ENCODE assay signal across 10 cellular contexts in genomic region chr14:81256289-81256960, GRCh38. TPM values are rescaled to one million over a fixed set of nuclear protein-coding genes. Genes with fewer than 3 reads are reported as not detected.
DNase-seq lines count a peak whose midpoint lies in the region; ATAC-seq lines count a peak whose summit lies in the region.
"Had no signal": no experiment of that assay in that cellular context is flagged by ENCODE, and none has a peak within 500 bp of the region (broad histone marks: within the 10 kb centered on the region; RNA-seq: fewer than 3 reads in every experiment).

No MANE protein-coding gene starts in this region.

- no peaks in the 10 kb centered on the region for H3K27me3 ChIP-seq in naive thymus-derived CD4-positive, alpha-beta T cell (ENCODE audit: control insufficient read depth in 2 of 2, insufficient read depth in 2 of 2, low read length in 2 of 2)

- no peaks in the 10 kb centered on the region for H3K36me3 ChIP-seq in naive thymus-derived CD4-positive, alpha-beta T cell (ENCODE audit: control insufficient read depth in 2 of 3, insufficient read depth in 3 of 3, low read length in 3 of 3)

- H3K4me1 ChIP-seq in naive thymus-derived CD4-positive, alpha-beta T cell (ENCODE audit: control insufficient read depth in 2 of 2, insufficient read depth in 2 of 2, low read length in 2 of 2) = no peaks in the 10 kb centered on the region

- intact Hi-C loops in naive thymus-derived CD4-positive, alpha-beta T cell (cut with micrococcal nuclease) = no loop called here

- no peak overlapping the region for H3K27ac Mint-ChIP-seq in naive thymus-derived CD4-positive, alpha-beta T cell
- H3K27ac Mint-ChIP-seq in T-cell = no peak overlapping the region

- H3K4me1 Mint-ChIP-seq in naive thymus-derived CD4-positive, alpha-beta T cell = peaks cover 0 to 3% (median 0%) of the 10 kb centered on the region in 7 donors
- no peaks in the 10 kb centered on the region for H3K4me1 Mint-ChIP-seq in T-cell

- POLR2A ChIA-PET in naive thymus-derived CD4-positive, alpha-beta T cell (lab: Charles Lee) = no interaction called here
- POLR2A ChIA-PET in T-cell (lab: Charles Lee) = no interaction called here

- H3K27me3 Mint-ChIP-seq in naive thymus-derived CD4-positive, alpha-beta T cell = peaks cover 0 to 23% (median 5%) of the 10 kb centered on the region in 5 donors
- H3K27me3 Mint-ChIP-seq in T-cell = peaks cover 10 to 27% of the 10 kb centered on the region in 2 donors

- DNase-seq in MV-4-11 (lab: John Stamatoyannopoulos, UW) (peak; percentile 69), D341Med (ENCODE audit: low spot score) (no peak), NCI-H1417 (lab: John Stamatoyannopoulos, UW) (no peak), hippocampal formation (lab: John Stamatoyannopoulos, UW) (no peak), T-cell (no peak)
- no peak for DNase-seq in naive thymus-derived CD4-positive, alpha-beta T cell
- DNase-seq: activated gamma-delta T cell treated with Interleukin-2 at 50 U/mL for 16 hours had no signal

- H3K36me3 Mint-ChIP-seq in naive thymus-derived CD4-positive, alpha-beta T cell = no peaks in the 10 kb centered on the region
- no peaks in the 10 kb centered on the region for H3K36me3 Mint-ChIP-seq in T-cell

- H3K4me3 Mint-ChIP-seq in naive thymus-derived CD4-positive, alpha-beta T cell = no peak overlapping the region
- H3K4me3 Mint-ChIP-seq in T-cell = no peak overlapping the region

- H3K9me3 ChIP-seq in naive thymus-derived CD4-positive, alpha-beta T cell (ENCODE audit: control insufficient read depth in 2 of 3, low read length in 3 of 3) = no peaks in the 10 kb centered on the region

- peak; percentile 79 for ATAC-seq in GM18858 (IDR thresholded peaks at IDR 0.05; ENCODE audit: unreplicated experiment)
- peak; percentile 45 for ATAC-seq in HG02588 (IDR thresholded peaks at IDR 0.05; ENCODE audit: unreplicated experiment)
- ATAC-seq in naive thymus-derived CD4-positive, alpha-beta T cell = peak; percentile 61
- ATAC-seq in T-cell (replicated peaks in 1 of 4) = no peak

- H3K9me3 Mint-ChIP-seq in naive thymus-derived CD4-positive, alpha-beta T cell = no peaks in the 10 kb centered on the region
- H3K9me3 Mint-ChIP-seq in T-cell = no peaks in the 10 kb centered on the region

- CTCF ChIA-PET in naive thymus-derived CD4-positive, alpha-beta T cell (lab: Charles Lee) = no interaction called here
- CTCF ChIA-PET in T-cell (lab: Charles Lee) = no interaction called here

- H3K4me3 ChIP-seq in naive thymus-derived CD4-positive, alpha-beta T cell (ENCODE audit: low read length) = no peak overlapping the region

- no peak overlapping the region for H3K27ac ChIP-seq in naive thymus-derived CD4-positive, alpha-beta T cell (ENCODE audit: low read depth, low read length)
- H3K27ac ChIP-seq: HL-60 had no signal

RNA-seq across cellular contexts. Expression of gene GTF2A1, which starts 35.7 kb away (rescaled TPM):
- total RNA-seq in naive thymus-derived CD4-positive, alpha-beta T cell = 10 to 100 TPM; 21.5 to 39.2 (median 33.7) TPM
- polyA plus RNA-seq in naive thymus-derived CD4-positive, alpha-beta T cell = 10 to 100 TPM in 1 of 2 donors, 1 to 10 TPM in 1; 8.4 to 12.3 TPM
- total RNA-seq in T-cell = 10 to 100 TPM; 21.2 to 34.1 (median 29.3) TPM

Comparison
In these comparisons a context has a peak if more than half of its experiments do, and no peak if none do; other contexts are left out.
1. ATAC-seq: peak in GM18858 (single experiment), HG02588 (single experiment) and naive thymus-derived CD4-positive, alpha-beta T cell (single experiment); none in T-cell (0 of 4).